Comparison of ENCODE assay signal across 25 cellular contexts in the genomic region with DNA sequence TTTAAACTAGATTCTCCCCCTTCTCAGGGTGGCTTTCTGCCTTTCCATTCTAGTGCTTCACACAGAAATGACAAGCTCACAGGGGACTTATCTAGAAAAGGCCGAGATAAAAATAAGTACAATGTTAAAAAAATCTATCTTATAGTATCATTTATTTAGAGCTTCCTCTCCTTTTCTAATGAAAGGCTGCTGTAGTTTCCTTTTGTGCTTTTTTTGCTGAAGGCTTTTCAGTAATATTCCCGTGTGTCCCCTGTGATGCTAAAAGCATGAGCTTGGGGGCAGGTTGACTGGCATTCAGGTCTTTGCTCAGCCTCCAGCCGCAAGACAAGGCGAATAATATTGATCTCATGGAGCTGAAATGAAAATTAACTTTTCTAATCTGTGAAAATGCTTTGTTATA.
"Had no signal": no experiment of that assay in that cellular context is flagged by ENCODE, and none has a peak within 500 bp of the region (broad histone marks: within the 10 kb centered on the region; RNA-seq: fewer than 3 reads in every experiment).

No MANE protein-coding gene starts in this region.

- H3K27ac Mint-ChIP-seq: activated CD4-positive, alpha-beta memory T cell treated with anti-CD3 and anti-CD28 coated beads, Interleukin-2, amount 10 ng/mL, durations not matched to agents 7 days and 5 days; activated CD4-positive, alpha-beta T cell treated with anti-CD3 and anti-CD28 coated beads for 36 hours; activated CD8-positive, alpha-beta memory T cell treated with anti-CD3 and anti-CD28 coated beads, Interleukin-2, amount 10 ng/mL, durations not matched to agents 7 days and 5 days; activated naive CD8-positive, alpha-beta T cell treated with anti-CD3 and anti-CD28 coated beads for 36 hours; WTC11 had no signal

- H3K9me3 Mint-ChIP-seq: activated CD4-positive, alpha-beta memory T cell treated with anti-CD3 and anti-CD28 coated beads, Interleukin-2, amount 10 ng/mL, durations not matched to agents 7 days and 5 days; activated naive CD8-positive, alpha-beta T cell treated with anti-CD3 and anti-CD28 coated beads for 36 hours; WTC11 had no signal

- H3K36me3 Mint-ChIP-seq: activated CD8-positive, alpha-beta memory T cell treated with anti-CD3 and anti-CD28 coated beads, Interleukin-2, amount 10 ng/mL, durations not matched to agents 7 days and 5 days; activated naive CD8-positive, alpha-beta T cell treated with anti-CD3 and anti-CD28 coated beads for 36 hours; WTC11 had no signal

- H3K27me3 Mint-ChIP-seq: activated CD4-positive, alpha-beta memory T cell treated with anti-CD3 and anti-CD28 coated beads, Interleukin-2, amount 10 ng/mL, durations not matched to agents 7 days and 5 days; activated CD4-positive, alpha-beta T cell treated with anti-CD3 and anti-CD28 coated beads for 36 hours; activated CD8-positive, alpha-beta memory T cell treated with anti-CD3 and anti-CD28 coated beads, Interleukin-2, amount 10 ng/mL, durations not matched to agents 7 days and 5 days; activated naive CD8-positive, alpha-beta T cell treated with anti-CD3 and anti-CD28 coated beads for 36 hours had no signal

- H3K4me3 Mint-ChIP-seq: activated CD4-positive, alpha-beta memory T cell treated with anti-CD3 and anti-CD28 coated beads, Interleukin-2, amount 10 ng/mL, durations not matched to agents 7 days and 5 days; activated CD4-positive, alpha-beta T cell treated with anti-CD3 and anti-CD28 coated beads for 36 hours; activated CD8-positive, alpha-beta memory T cell treated with anti-CD3 and anti-CD28 coated beads, Interleukin-2, amount 10 ng/mL, durations not matched to agents 7 days and 5 days; activated naive CD8-positive, alpha-beta T cell treated with anti-CD3 and anti-CD28 coated beads for 36 hours; WTC11 had no signal

- DNase-seq: activated CD4-positive, alpha-beta memory T cell treated with anti-CD3 and anti-CD28 coated beads, Interleukin-2, amount 10 ng/mL, durations not matched to agents 7 days and 5 days; activated CD4-positive, alpha-beta T cell treated with anti-CD3 and anti-CD28 coated beads for 36 hours; activated CD8-positive, alpha-beta memory T cell treated with anti-CD3 and anti-CD28 coated beads for 24 hours; activated CD8-positive, alpha-beta memory T cell treated with anti-CD3 and anti-CD28 coated beads, Interleukin-2, amount 10 ng/mL, durations not matched to agents 7 days and 5 days; activated CD8-positive, alpha-beta memory T cell treated with anti-CD3 and anti-CD28 coated beads, Interleukin-2, amount 50 U/mL, for 48 hours; activated effector memory CD4-positive, alpha-beta T cell treated with Interleukin-2 at 50 U/mL for 16 hours; activated naive CD4-positive, alpha-beta T cell treated with anti-CD3 and anti-CD28 coated beads, Interleukin-2, amount 50 U/mL, for 16 hours; activated naive CD8-positive, alpha-beta T cell treated with anti-CD3 and anti-CD28 coated beads for 36 hours; activated T-cell treated with anti-CD3 and anti-CD28 coated beads, Interleukin-2, amount 50 U/mL, for 48 hours; amniotic stem cell; aorta; cerebellar nuclear complex; MM.1S; MV-4-11; NCI-H1092; NCI-H1436 treated with DMSO at 0.1 percent for 48 hours; NCI-H1694 treated with DMSO at 0.1 percent for 48 hours; NCI-H2029; NCI-H2171 treated with DMSO at 0.1 percent for 48 hours; NCI-H226; NCI-H446 treated with DMSO at 0.1 percent for 48 hours; SHP77; SJCRH30; T1000 had no signal
